ENCODE assay signal across 8 cellular contexts in genomic region chr1:50836117-50836516, GRCh38.
"Had no signal": no experiment of that assay in that cellular context is flagged by ENCODE, and none has a peak within 500 bp of the region (broad histone marks: within the 10 kb centered on the region; RNA-seq: fewer than 3 reads in every experiment).

No MANE protein-coding gene starts in this region.

- H3K4me3 ChIP-seq: GM23248, HAP-1 had no signal

- ATAC-seq: HCT116 had no signal

- H3K36me3 ChIP-seq: HAP-1 had no signal

- H3K9me3 ChIP-seq: HAP-1 had no signal

- H2AFZ ChIP-seq: GM23248 had no signal

- H3K9ac ChIP-seq: GM23248, KMS-11 had no signal

- DNase-seq: GM23248, GOT3, H7, IMR-90, KBM-7 had no signal

- H3K27ac ChIP-seq: GM23248, KMS-11 had no signal

- H3K4me2 ChIP-seq: KMS-11 had no signal

- H3K4me1 ChIP-seq: HAP-1 had no signal
